ENCODE assay signal across 8 cellular contexts in genomic region chr20:34536798-34537394, GRCh38. TPM values are rescaled to one million over a fixed set of nuclear protein-coding genes. Genes with fewer than 3 reads are reported as not detected.
DNase-seq lines count a peak whose midpoint lies in the region; ATAC-seq and TF ChIP-seq lines count a peak whose summit lies in the region.

No MANE protein-coding gene starts in this region.

- peaks cover 5% of the 10 kb centered on the region for H3K4me1 Mint-ChIP-seq in activated naive CD8-positive, alpha-beta T cell treated with anti-CD3 and anti-CD28 coated beads, Interleukin-2, amount 10 ng/mL, durations not matched to agents 7 days and 5 days
- H3K4me1 Mint-ChIP-seq in type B pancreatic cell (ENCODE audit: unreplicated experiment) = no peaks in the 10 kb centered on the region

- H3K9me3 Mint-ChIP-seq in activated naive CD8-positive, alpha-beta T cell treated with anti-CD3 and anti-CD28 coated beads, Interleukin-2, amount 10 ng/mL, durations not matched to agents 7 days and 5 days = no peaks in the 10 kb centered on the region
- H3K9me3 Mint-ChIP-seq in type B pancreatic cell = no peaks in the 10 kb centered on the region

- DNase-seq in NCI-H82 (lab: John Stamatoyannopoulos, UW) (peak; percentile 87), left kidney (ENCODE audit: low read depth, low spot score) (peak; percentile 68), type B pancreatic cell (ENCODE audit: extremely low spot score, unreplicated experiment) (no peak), hepatic stellate cell (ENCODE audit: low spot score) (no peak)
- DNase-seq in activated naive CD8-positive, alpha-beta T cell treated with anti-CD3 and anti-CD28 coated beads, Interleukin-2, amount 10 ng/mL, durations not matched to agents 7 days and 5 days = peak; percentile 46

- POLR2A ChIA-PET in activated naive CD8-positive, alpha-beta T cell treated with anti-CD3 and anti-CD28 coated beads, Interleukin-2, amount 10 ng/mL, durations not matched to agents 7 days and 5 days (lab: Charles Lee) = interaction anchor here (0.7 kb wide), 1 partner anchor 174 kb away, joined by 4 read pairs; the partner anchor contains the start of gene ITCH

- peaks cover 5% of the 10 kb centered on the region for H3K36me3 Mint-ChIP-seq in activated naive CD8-positive, alpha-beta T cell treated with anti-CD3 and anti-CD28 coated beads, Interleukin-2, amount 10 ng/mL, durations not matched to agents 7 days and 5 days
- peaks cover 51% of the 10 kb centered on the region for H3K36me3 Mint-ChIP-seq in type B pancreatic cell

- no peak overlapping the region for H3K4me3 ChIP-seq in GM12875 (ENCODE audit: low read depth, low read length)

- no peaks in the 10 kb centered on the region for H3K27me3 Mint-ChIP-seq in activated naive CD8-positive, alpha-beta T cell treated with anti-CD3 and anti-CD28 coated beads, Interleukin-2, amount 10 ng/mL, durations not matched to agents 7 days and 5 days
- no peaks in the 10 kb centered on the region for H3K27me3 Mint-ChIP-seq in type B pancreatic cell

- peak; percentile 55 for ATAC-seq in activated naive CD8-positive, alpha-beta T cell treated with anti-CD3 and anti-CD28 coated beads, Interleukin-2, amount 10 ng/mL, durations not matched to agents 7 days and 5 days (ENCODE audit: low read depth)
- ATAC-seq in GM21737 (IDR thresholded peaks at IDR 0.05; ENCODE audit: unreplicated experiment) (no peak), GM18505 (IDR thresholded peaks at IDR 0.05; ENCODE audit: unreplicated experiment) (no peak)

- TF ChIP-seq POLR2A in GM18505 (IDR thresholded peaks at IDR 0.05; ENCODE audit: borderline replicate concordance, extremely low read depth, insufficient read depth, insufficient read length) = no peak

- TF ChIP-seq CTCF in GM12875 (IDR thresholded peaks at IDR 0.05; ENCODE audit: borderline replicate concordance, insufficient read depth, low read depth, low read length) = peak; percentile 41; the same call in 1 of the 2 replicates
- TF ChIP-seq CTCF in type B pancreatic cell (conservative IDR thresholded peaks at IDR 0.05) = peak; percentile 64

- no peak overlapping the region for H3K27ac Mint-ChIP-seq in activated naive CD8-positive, alpha-beta T cell treated with anti-CD3 and anti-CD28 coated beads, Interleukin-2, amount 10 ng/mL, durations not matched to agents 7 days and 5 days
- H3K27ac Mint-ChIP-seq in type B pancreatic cell = peak overlapping the region; percentile 57

- H3K4me3 Mint-ChIP-seq in activated naive CD8-positive, alpha-beta T cell treated with anti-CD3 and anti-CD28 coated beads, Interleukin-2, amount 10 ng/mL, durations not matched to agents 7 days and 5 days = no peak overlapping the region
- H3K4me3 Mint-ChIP-seq in type B pancreatic cell = no peak overlapping the region

RNA-seq across cellular contexts. Expression of gene DYNLRB1, which starts 20.7 kb away (rescaled TPM):
- total RNA-seq in activated naive CD8-positive, alpha-beta T cell treated with anti-CD3 and anti-CD28 coated beads, Interleukin-2, amount 10 ng/mL, durations not matched to agents 7 days and 5 days = 10 to 100 TPM; 91.2 to 96.8 TPM
- 164 and 201 TPM in 2 replicates for total RNA-seq in type B pancreatic cell (ENCODE audit: low replicate concordance)

RNA-seq across cellular contexts. Expression of gene MAP1LC3A, which starts 21.6 kb away (rescaled TPM):
- total RNA-seq in activated naive CD8-positive, alpha-beta T cell treated with anti-CD3 and anti-CD28 coated beads, Interleukin-2, amount 10 ng/mL, durations not matched to agents 7 days and 5 days = 1 to 10 TPM in 1 of 2 experiments, under 1 TPM in 1; 0.99 to 1.9 TPM
- total RNA-seq in type B pancreatic cell (ENCODE audit: low replicate concordance) = 83.9 and 85.2 TPM in 2 replicates

Comparison
In these comparisons a context has a peak if more than half of its experiments do, and no peak if none do; other contexts are left out.
1. DNase-seq: peak in NCI-H82 (single experiment), activated naive CD8-positive, alpha-beta T cell treated with anti-CD3 and anti-CD28 coated beads, Interleukin-2, amount 10 ng/mL, durations not matched to agents 7 days and 5 days (single experiment) and left kidney (single experiment); none in type B pancreatic cell (single experiment) and hepatic stellate cell (single experiment).
2. RNA of gene MAP1LC3A, which starts 21.6 kb away (total RNA-seq): 83.9 to 85.2 TPM in type B pancreatic cell; 0.99 to 1.9 TPM in activated naive CD8-positive, alpha-beta T cell treated with anti-CD3 and anti-CD28 coated beads, Interleukin-2, amount 10 ng/mL, durations not matched to agents 7 days and 5 days; every median in the first group is over 10 times any median in the second.